ENCODE assay signal across 14 cellular contexts in the genomic region with DNA sequence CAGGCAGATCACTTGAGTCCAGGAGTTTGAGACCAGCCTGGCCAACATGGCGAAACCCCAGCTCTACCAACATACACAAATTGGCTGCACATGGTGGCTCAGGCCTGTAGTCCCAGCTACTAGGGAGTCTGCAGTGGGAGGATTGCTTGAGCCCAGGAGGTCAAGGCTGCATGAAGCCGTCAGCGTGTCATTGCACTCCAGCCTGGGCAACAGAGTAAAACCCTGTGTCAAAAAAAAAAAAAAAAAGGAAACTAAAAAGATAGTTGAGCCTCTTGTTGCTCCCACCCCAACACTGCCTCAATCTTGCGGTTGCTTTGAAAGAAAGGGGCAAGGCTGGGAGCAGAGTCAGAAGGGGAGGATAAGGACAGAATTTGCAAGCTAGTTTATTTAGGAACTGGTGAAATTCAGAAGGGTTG.
DNase-seq lines count a peak whose midpoint lies in the region; ATAC-seq and TF ChIP-seq lines count a peak whose summit lies in the region.
"Had no signal": no experiment of that assay in that cellular context is flagged by ENCODE, and none has a peak within 500 bp of the region (broad histone marks: within the 10 kb centered on the region; RNA-seq: fewer than 3 reads in every experiment).

No MANE protein-coding gene starts in this region.

- in situ Hi-C loops in IMR-90 (cut with MboI; ENCODE audit: low sequenced_read_pairs): loop anchor here (5.0 kb wide), 2 partner anchors 275 to 395 kb away; no protein-coding TSS in a partner anchor

- H3K4me2 ChIP-seq in IMR-90 (ENCODE audit: low read depth, low read length): peak overlapping the region; percentile 2; the same call in 1 of the 2 replicates
- H3K4me2 ChIP-seq: BLaER1 had no signal

- no peaks in the 10 kb centered on the region for H3K9me3 ChIP-seq in CD4-positive, alpha-beta T cell (ENCODE audit: control insufficient read depth, low read length)
- H3K9me3 ChIP-seq in IMR-90 (ENCODE audit: control insufficient read depth, insufficient read depth, low read length) (no peaks in the 10 kb centered on the region), adrenal gland (replicated peaks in 1 of 3) (no peaks in the 10 kb centered on the region), neuron (ENCODE audit: low read length) (no peaks in the 10 kb centered on the region), thyroid gland (no peaks in the 10 kb centered on the region), body of pancreas (no peaks in the 10 kb centered on the region)
- H3K9me3 ChIP-seq: BLaER1, gastroesophageal sphincter, mucosa of descending colon, psoas muscle had no signal

- no peak overlapping the region for H3K27ac ChIP-seq in CD4-positive, alpha-beta T cell (ENCODE audit: low read depth, low read length)
- H3K27ac ChIP-seq in IMR-90 (ENCODE audit: insufficient read depth, low read length) (peak overlapping the region; percentile 32; the same call in 1 of the 2 replicates), adrenal gland (no peak overlapping the region), thyroid gland (no peak overlapping the region), body of pancreas (no peak overlapping the region)
- H3K27ac ChIP-seq: BLaER1, cardiac muscle cell, gastroesophageal sphincter, psoas muscle had no signal

- no peaks in the 10 kb centered on the region for H3K36me3 Mint-ChIP-seq in CD4-positive, alpha-beta T cell (ENCODE audit: low read depth)

- H3K9me1 ChIP-seq in IMR-90 (ENCODE audit: insufficient read depth, low read length): peaks cover 21% of the 10 kb centered on the region

- no peak overlapping the region for H3K56ac ChIP-seq in IMR-90 (ENCODE audit: extremely low read depth, insufficient read depth, low read length)

- H4K91ac ChIP-seq in IMR-90 (ENCODE audit: insufficient read depth, low read depth, low read length): peak overlapping the region; percentile 75

- H3K9me3 Mint-ChIP-seq in CD4-positive, alpha-beta T cell: no peaks in the 10 kb centered on the region
- H3K9me3 Mint-ChIP-seq: activated CD4-positive, alpha-beta T cell treated with anti-CD3 and anti-CD28 coated beads, Interleukin-2, amount 10 ng/mL, durations not matched to agents 7 days and 5 days had no signal

- peak overlapping the region; percentile 52; the same call in 1 of the 2 replicates for H3K18ac ChIP-seq in IMR-90 (ENCODE audit: low read depth, low read length)

- peak overlapping the region; percentile 77 for H2AK5ac ChIP-seq in IMR-90 (ENCODE audit: low read depth, low read length)

- WGBS in IMR-90 (ENCODE audit: extremely low coverage in 2 of 2, insufficient read length in 1 of 2), 2 experiments: no CpG with 5 or more reads among the region's 4 CpGs
- WGBS in adrenal gland, 4 donors: 48 to 58% (median 50%) methylated on average over 3 to 4 of the region's 4 CpGs
- WGBS in thyroid gland, 2 donors: 91% methylated on average over 4 of the region's 4 CpGs
- 89 to 91% methylated on average over 4 of the region's 4 CpGs for WGBS in body of pancreas, 2 donors

- POLR2A ChIA-PET in CD4-positive, alpha-beta T cell (lab: Charles Lee): interaction anchor here (0.6 to 4.2 kb wide), 3 partner anchors 20 to 282 kb away, joined by 3 to 30 read pairs (median 5); no protein-coding TSS in a partner anchor
- POLR2A ChIA-PET in IMR-90 (lab: Charles Lee; ENCODE audit: unreplicated experiment): no interaction called here

- ATAC-seq in CD4-positive, alpha-beta T cell (ENCODE audit: poor library complexity): peak; percentile 16
- no peak; the same call in 1 of the 2 replicates for ATAC-seq in IMR-90 (ENCODE audit: low read depth)
- no peak for ATAC-seq in body of pancreas

- H3K4ac ChIP-seq in IMR-90 (ENCODE audit: low read depth, low read length): peak overlapping the region; percentile 71

- H2BK5ac ChIP-seq in IMR-90 (ENCODE audit: low read depth, low read length, poor library complexity, severe bottlenecking): no peak overlapping the region

- no peak for TF ChIP-seq POLR2A in IMR-90 (IDR thresholded peaks at IDR 0.05; ENCODE audit: low read depth, low read length)
- no peak for TF ChIP-seq POLR2A in adrenal gland (IDR thresholded peaks at IDR 0.05)
- no peak for TF ChIP-seq POLR2A in thyroid gland (IDR thresholded peaks at IDR 0.05)
- TF ChIP-seq POLR2A in body of pancreas (IDR thresholded peaks at IDR 0.05): no peak

- peaks cover 50% of the 10 kb centered on the region for H3K4me1 Mint-ChIP-seq in CD4-positive, alpha-beta T cell (ENCODE audit: low read depth)

- H3K4me3 Mint-ChIP-seq in CD4-positive, alpha-beta T cell: no peak overlapping the region
- H3K4me3 Mint-ChIP-seq: activated CD4-positive, alpha-beta T cell treated with anti-CD3 and anti-CD28 coated beads, Interleukin-2, amount 10 ng/mL, durations not matched to agents 7 days and 5 days had no signal

- no TSS peak for BruUV-seq in IMR-90 (replicated peaks; lab: Mats Ljungman, UMichigan)

- H2AK9ac ChIP-seq in IMR-90 (replicated peaks; ENCODE audit: low read depth, low read length, poor library complexity): peak overlapping the region; percentile 63

- peak overlapping the region; percentile 27; the same call in 1 of the 2 replicates for H3K14ac ChIP-seq in IMR-90 (replicated peaks; ENCODE audit: low read depth, low read length)

- CTCF ChIA-PET in CD4-positive, alpha-beta T cell (lab: Charles Lee): interaction anchor here (0.7 to 3.3 kb wide), 18 partner anchors 13 to 395 kb away, joined by 3 to 18 read pairs (median 4); no protein-coding TSS in a partner anchor
- CTCF ChIA-PET in IMR-90 (lab: Yijun Ruan, JAX): interaction anchor here (0.5 to 3.5 kb wide), 7 partner anchors 108 to 872 kb away, joined by 3 to 14 read pairs (median 4); no protein-coding TSS in a partner anchor

- TF ChIP-seq RAD21 in IMR-90 (IDR thresholded peaks at IDR 0.05; ENCODE audit: low read length): no peak

- H4K5ac ChIP-seq in IMR-90 (ENCODE audit: low read depth, low read length): peak overlapping the region; percentile 19; the same call in 1 of the 2 replicates

- peak overlapping the region; percentile 23; the same call in 1 of the 2 replicates for H3K23ac ChIP-seq in IMR-90 (ENCODE audit: low read depth, low read length)

- no peak for DNase-seq in CD4-positive, alpha-beta T cell
- no peak for DNase-seq in IMR-90
- DNase-seq in adrenal gland: peak in 4 of 7 donors; percentile 42 to 62 (median 56)
- no peak for DNase-seq in GM19240 (ENCODE audit: insufficient read length, low spot score)
- DNase-seq in thyroid gland: no peak
- DNase-seq in SHP77 (lab: John Stamatoyannopoulos, UW): no peak
- DNase-seq in body of pancreas: no peak

- TF ChIP-seq CTCF in CD4-positive, alpha-beta T cell (IDR thresholded peaks at IDR 0.05): no peak
- TF ChIP-seq CTCF in IMR-90 (conservative IDR thresholded peaks at IDR 0.05; ENCODE audit: low read depth, low read length) (no peak), adrenal gland (IDR thresholded peaks at IDR 0.05) (no peak), thyroid gland (IDR thresholded peaks at IDR 0.05) (no peak), body of pancreas (IDR thresholded peaks at IDR 0.05) (no peak)

- H3K27ac Mint-ChIP-seq in CD4-positive, alpha-beta T cell: peak overlapping the region; percentile 31
- H3K27ac Mint-ChIP-seq: activated CD4-positive, alpha-beta T cell treated with anti-CD3 and anti-CD28 coated beads, Interleukin-2, amount 10 ng/mL, durations not matched to agents 7 days and 5 days had no signal

- H4K20me1 ChIP-seq in IMR-90 (ENCODE audit: insufficient read depth, low read length): no peaks in the 10 kb centered on the region
- H4K20me1 ChIP-seq: BLaER1 had no signal

- H3K4me1 ChIP-seq in IMR-90 (ENCODE audit: control insufficient read depth, insufficient read depth, low read length) (peaks cover 32% of the 10 kb centered on the region), adrenal gland (replicated peaks in 1 of 2) (peaks cover 4 to 7% of the 10 kb centered on the region in 2 donors), neuron (ENCODE audit: insufficient read depth, low read length) (peaks cover 7% of the 10 kb centered on the region), thyroid gland (peaks cover 4 to 8% of the 10 kb centered on the region in 2 donors), body of pancreas (peaks cover 8% of the 10 kb centered on the region)
- H3K4me1 ChIP-seq: BLaER1 had no signal

- no peak overlapping the region for H3K9ac ChIP-seq in IMR-90 (ENCODE audit: low read depth, low read length)
- H3K9ac ChIP-seq: BLaER1 had no signal

- H3K79me1 ChIP-seq in IMR-90 (ENCODE audit: low read depth in 1 of 2, low read length in 2 of 2): no peaks in the 10 kb centered on the region

- dilution Hi-C loops in IMR-90 (cut with HindIII; ENCODE audit: low sequenced_read_pairs, unreplicated experiment): no loop called here

- H3K27me3 ChIP-seq in CD4-positive, alpha-beta T cell (ENCODE audit: control insufficient read depth, insufficient read depth, low read length): no peaks in the 10 kb centered on the region
- H3K27me3 ChIP-seq in IMR-90 (ENCODE audit: control insufficient read depth, insufficient read depth, low read length) (peaks cover 13% of the 10 kb centered on the region), adrenal gland (no peaks in the 10 kb centered on the region), neuron (ENCODE audit: insufficient read depth, low read length) (no peaks in the 10 kb centered on the region), thyroid gland (no peaks in the 10 kb centered on the region), body of pancreas (no peaks in the 10 kb centered on the region)
- H3K27me3 ChIP-seq: BLaER1, cardiac muscle cell, gastroesophageal sphincter had no signal

- H2AFZ ChIP-seq in IMR-90 (replicated peaks; ENCODE audit: low read length, poor library complexity): peak overlapping the region; percentile 75
- H2AFZ ChIP-seq in neuron (ENCODE audit: low read depth, low read length): peak overlapping the region; percentile 22

- intact Hi-C loops in CD4-positive, alpha-beta T cell (cut with DNase I, micrococcal nuclease): loop anchor here (1.0 to 5.0 kb wide), 9 partner anchors 20 to 390 kb away; a partner anchor contains a TSS
- intact Hi-C loops in IMR-90 (cut with micrococcal nuclease): loop anchor here (1.0 to 10.0 kb wide), 8 partner anchors 108 to 897 kb away; a partner anchor contains a TSS
- intact Hi-C loops in adrenal gland (cut with DNase I): loop anchor here (5.0 to 10.0 kb wide), 5 partner anchors 105 to 390 kb away; no protein-coding TSS in a partner anchor
- intact Hi-C loops in thyroid gland (cut with DNase I): loop anchor here (5.0 kb wide), 3 partner anchors 110 to 390 kb away; no protein-coding TSS in a partner anchor
- intact Hi-C loops in body of pancreas (cut with DNase I): loop anchor here (5.0 to 10.0 kb wide), 2 partner anchors 285 to 387 kb away; no protein-coding TSS in a partner anchor

- H2BK15ac ChIP-seq in IMR-90 (ENCODE audit: low read depth, low read length): peak overlapping the region; percentile 23; the same call in 1 of the 3 replicates

- H2BK20ac ChIP-seq in IMR-90 (ENCODE audit: low read depth, low read length): peak overlapping the region; percentile 43

- peaks cover 4% of the 10 kb centered on the region for H3K27me3 Mint-ChIP-seq in CD4-positive, alpha-beta T cell

- H4K8ac ChIP-seq in IMR-90 (ENCODE audit: low read depth in 2 of 2, low read length in 2 of 2): peak overlapping the region in 1 of 2 experiments; percentile 49; a peak in 1 of 4 replicates

- H3K4me3 ChIP-seq in IMR-90 (ENCODE audit: insufficient read depth, low read depth, low read length): no peak overlapping the region
- no peak overlapping the region for H3K4me3 ChIP-seq in adrenal gland
- H3K4me3 ChIP-seq in neuron (ENCODE audit: low read length): no peak overlapping the region
- no peak overlapping the region for H3K4me3 ChIP-seq in thyroid gland (replicated peaks in 1 of 3)
- H3K4me3 ChIP-seq in body of pancreas: no peak overlapping the region
- H3K4me3 ChIP-seq: BLaER1, cardiac muscle cell, gastroesophageal sphincter, mucosa of descending colon had no signal

- no peaks in the 10 kb centered on the region for H3K36me3 ChIP-seq in IMR-90 (ENCODE audit: control insufficient read depth, insufficient read depth, low read length)
- H3K36me3 ChIP-seq in adrenal gland (replicated peaks in 1 of 2): no peaks in the 10 kb centered on the region
- H3K36me3 ChIP-seq in neuron (ENCODE audit: insufficient read depth, low read length): no peaks in the 10 kb centered on the region
- H3K36me3 ChIP-seq in thyroid gland: no peaks in the 10 kb centered on the region
- H3K36me3 ChIP-seq in body of pancreas (replicated peaks in 1 of 2; ENCODE audit: insufficient read depth in 1 of 2, low read depth in 2 of 2): no peaks in the 10 kb centered on the region
- H3K36me3 ChIP-seq: BLaER1, cardiac muscle cell, gastroesophageal sphincter had no signal

- peak overlapping the region; percentile 50 for H2BK120ac ChIP-seq in IMR-90 (ENCODE audit: low read depth, low read length)

Comparison
In these comparisons a context has a peak if more than half of its experiments do, and no peak if none do; other contexts are left out.
1. DNase-seq: peak in adrenal gland (4 of 7); none in CD4-positive, alpha-beta T cell (0 of 10), IMR-90 (single experiment), GM19240 (single experiment), thyroid gland (0 of 2), SHP77 (0 of 2) and body of pancreas (0 of 4).